In the genomic region with DNA sequence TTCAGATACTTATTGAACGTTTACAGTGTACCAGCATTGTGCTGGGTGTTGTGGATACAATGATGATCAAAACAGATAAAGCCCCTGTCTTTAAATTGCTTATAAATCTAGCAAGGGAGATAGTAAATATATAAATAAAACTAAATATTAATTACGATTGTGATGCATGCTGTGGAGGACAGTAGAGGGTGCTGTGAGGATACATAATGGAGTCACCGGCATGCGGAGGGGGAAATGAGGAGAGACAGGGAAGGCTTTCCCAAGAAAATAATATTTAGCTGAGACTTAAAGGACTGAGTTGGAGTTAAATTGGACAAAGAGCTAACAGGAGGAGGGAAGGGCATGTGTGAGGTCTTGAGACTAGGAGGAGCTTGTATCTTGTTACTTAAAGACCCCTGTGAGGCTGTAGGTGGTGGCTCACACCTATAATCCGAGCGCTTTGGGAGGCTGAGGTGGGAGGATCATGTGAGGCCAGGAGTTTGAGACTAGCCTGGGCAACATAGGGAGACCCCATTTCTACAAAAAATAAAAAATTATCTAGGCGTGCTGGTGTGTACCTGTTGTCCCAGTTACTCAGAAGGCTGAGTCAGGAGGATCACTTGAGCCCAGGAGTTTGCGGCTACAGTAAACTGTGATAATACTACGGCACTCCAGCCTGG, we compare ENCODE assay signal across 8 cellular contexts. TPM values are rescaled to one million over a fixed set of nuclear protein-coding genes. Genes with fewer than 3 reads are reported as not detected.
DNase-seq lines count a peak whose midpoint lies in the region; ATAC-seq and TF ChIP-seq lines count a peak whose summit lies in the region.

No MANE protein-coding gene starts in this region.

- no peak for ATAC-seq in HG02840 (IDR thresholded peaks at IDR 0.05; ENCODE audit: low FRiP score, unreplicated experiment)

- H3K4me1 ChIP-seq in cardiac muscle cell (ENCODE audit: low read depth), result peaks cover 10% of the 10 kb centered on the region
- H3K4me1 ChIP-seq in spleen, result peaks cover 20 to 89% (median 60%) of the 10 kb centered on the region in 6 donors

- H3K9me3 ChIP-seq in cardiac muscle cell (ENCODE audit: low read depth), result no peaks in the 10 kb centered on the region
- peaks cover 0 to 9% (median 4%) of the 10 kb centered on the region in 8 donors for H3K9me3 ChIP-seq in spleen

- DNase-seq in cardiac muscle cell (ENCODE audit: low read depth in 1 of 2, low spot score in 1 of 2) (peak; percentile 54 to 76), cardiac septum (ENCODE audit: low spot score) (no peak), SHP77 treated with DMSO at 0.1 percent for 48 hours (lab: John Stamatoyannopoulos, UW) (peak; percentile 12), fibroblast of villous mesenchyme (ENCODE audit: low read depth) (peak; percentile 70), spleen (no peak), activated gamma-delta T cell (lab: John Stamatoyannopoulos, UW) (no peak), T1000 (lab: John Stamatoyannopoulos, UW) (no peak)

- no peaks in the 10 kb centered on the region for H3K36me3 ChIP-seq in cardiac muscle cell
- no peaks in the 10 kb centered on the region for H3K36me3 ChIP-seq in spleen

- H3K4me3 ChIP-seq in cardiac muscle cell (no peak overlapping the region), fibroblast of villous mesenchyme (ENCODE audit: low read depth, low read length) (no peak overlapping the region), spleen (no peak overlapping the region)

- intact Hi-C loops in cardiac septum (cut with DNase I), result loop anchor here (2.0 to 5.0 kb wide), 5 partner anchors 38 to 383 kb away; a partner anchor contains a TSS
- intact Hi-C loops in spleen (cut with DNase I; ENCODE audit: low total_unique reads), result loop anchor here (10.0 kb wide), 1 partner anchor 156 kb away; a partner anchor contains a TSS

- TF ChIP-seq POLR2A in spleen (IDR thresholded peaks at IDR 0.05), result no peak

- 66 to 72% (median 67%) methylated on average over 9 of the region's 9 CpGs for WGBS in spleen, 5 donors

- no peaks in the 10 kb centered on the region for H3K27me3 ChIP-seq in cardiac muscle cell
- H3K27me3 ChIP-seq in spleen (replicated peaks in 1 of 7), result no peaks in the 10 kb centered on the region

- TF ChIP-seq CTCF in cardiac muscle cell (IDR thresholded peaks at IDR 0.05; ENCODE audit: low read depth, low read length) (peak; percentile 55), fibroblast of villous mesenchyme (IDR thresholded peaks at IDR 0.05; ENCODE audit: insufficient read depth, low read depth, low read length) (peak; percentile 67), spleen (IDR thresholded peaks at IDR 0.05 in 8 of 11, conservative IDR thresholded peaks at IDR 0.05 in 3 of 11) (peak in 8 of 11 experiments; percentile 16 to 62 (median 47))

- no peak overlapping the region for H3K27ac ChIP-seq in cardiac muscle cell
- H3K27ac ChIP-seq in spleen, result peak overlapping the region in 1 of 8 donors; percentile 37

RNA-seq across cellular contexts. Expression of a gene that starts 2.4 kb away (rescaled TPM):
- total RNA-seq in cardiac muscle cell (34.2 and 42.6 TPM in 2 replicates), cardiac septum (37.4 TPM), fibroblast of villous mesenchyme (12.2 and 15.1 TPM in 2 replicates), spleen (10 to 100 TPM; 13.3 to 31.3 (median 19.7) TPM)
- polyA plus RNA-seq in cardiac muscle cell (40.0 and 41.0 TPM in 2 replicates), spleen (10 to 100 TPM; 13.6 to 18.4 (median 16.7) TPM)

Comparison
In these comparisons a context has a peak if more than half of its experiments do, and no peak if none do; other contexts are left out.
1. DNase-seq: peak in cardiac muscle cell (2 of 2), SHP77 treated with DMSO at 0.1 percent for 48 hours (single experiment) and fibroblast of villous mesenchyme (single experiment); none in cardiac septum (single experiment), spleen (single experiment), activated gamma-delta T cell (single experiment) and T1000 (single experiment).
2. Peak in every context shown above with its lines, with median percentiles within 50 percentile points of each other: CTCF ChIP-seq.